Comparison of ENCODE assay signal across 28 cellular contexts in genomic region chr6:87630746-87631145, GRCh38. TPM values are rescaled to one million over a fixed set of nuclear protein-coding genes. Genes with fewer than 3 reads are reported as not detected.
DNase-seq lines count a peak whose midpoint lies in the region; ATAC-seq, FAIRE-seq and TF ChIP-seq lines count a peak whose summit lies in the region.
"Had no signal": no experiment of that assay in that cellular context is flagged by ENCODE, and none has a peak within 500 bp of the region (broad histone marks: within the 10 kb centered on the region; RNA-seq: fewer than 3 reads in every experiment).

No MANE protein-coding gene starts in this region.

- H3K4me1 ChIP-seq in adipocyte (ENCODE audit: control insufficient read depth, insufficient read depth, low read length) (peaks cover 31% of the 10 kb centered on the region), astrocyte (ENCODE audit: insufficient read depth, low read length) (no peaks in the 10 kb centered on the region), left lung (peaks cover 0 to 4% of the 10 kb centered on the region in 2 donors), aorta (ENCODE audit: control insufficient read depth in 1 of 2, insufficient read depth in 2 of 2, low read length in 2 of 2) (no peaks in the 10 kb centered on the region)
- H3K4me1 ChIP-seq: BE2C, BLaER1 had no signal

- no peaks in the 10 kb centered on the region for H3K79me2 ChIP-seq in astrocyte (ENCODE audit: insufficient read depth, low read length)

- H3K4me2 ChIP-seq in astrocyte (ENCODE audit: low read length): no peak overlapping the region
- H3K4me2 ChIP-seq: BLaER1 had no signal

- DNase-seq in HFFc6 (no peak), adipocyte (ENCODE audit: low read depth) (no peak), astrocyte (ENCODE audit: low read depth) (no peak), left lung (no peak), aorta (no peak)
- DNase-seq: 8988T; ACHN; BE2C; C1 segment of cervical spinal cord; CD4-positive, alpha-beta memory T cell; CD4-positive, CD25-positive, alpha-beta regulatory T cell; CD8-positive, alpha-beta memory T cell; COR-L47; DMS 273 treated with DMSO at 0.1 percent for 48 hours; DMS153; DMS53; DMS79; DND-41; GDM1 had no signal

- H3K27me3 ChIP-seq in adipocyte (replicated peaks; ENCODE audit: control insufficient read depth, insufficient read depth, low read length) (no peaks in the 10 kb centered on the region), astrocyte (ENCODE audit: insufficient read depth, low read length) (no peaks in the 10 kb centered on the region), left lung (no peaks in the 10 kb centered on the region), aorta (ENCODE audit: control insufficient read depth in 1 of 2, insufficient read depth in 2 of 2, low read length in 1 of 2) (no peaks in the 10 kb centered on the region)
- H3K27me3 ChIP-seq: BE2C, BLaER1 had no signal

- H3K4me3 Mint-ChIP-seq in HFFc6 (no peak overlapping the region), astrocyte (ENCODE audit: unreplicated experiment) (no peak overlapping the region)
- H3K4me3 Mint-ChIP-seq: CD14-positive monocyte; CD4-positive, CD25-positive, alpha-beta regulatory T cell; CD8-positive, alpha-beta memory T cell had no signal

- peak; percentile 36 for ATAC-seq in left lung
- no peak for ATAC-seq in HG03280 (IDR thresholded peaks at IDR 0.05; ENCODE audit: unreplicated experiment)
- ATAC-seq in HG03097 (IDR thresholded peaks at IDR 0.05; ENCODE audit: low FRiP score, unreplicated experiment): no peak
- ATAC-seq in aorta (ENCODE audit: low FRiP score): no peak
- ATAC-seq: GM12878 had no signal

- peak overlapping the region; percentile 47 for H3K9ac ChIP-seq in adipocyte (ENCODE audit: low read length)
- H3K9ac ChIP-seq in astrocyte (ENCODE audit: low read length): no peak overlapping the region
- H3K9ac ChIP-seq: BLaER1 had no signal

- no peaks in the 10 kb centered on the region for H3K27me3 Mint-ChIP-seq in HFFc6 (ENCODE audit: insufficient read depth)
- H3K27me3 Mint-ChIP-seq in astrocyte (ENCODE audit: low read depth, unreplicated experiment): no peaks in the 10 kb centered on the region
- H3K27me3 Mint-ChIP-seq: CD4-positive, alpha-beta memory T cell; CD4-positive, CD25-positive, alpha-beta regulatory T cell; CD8-positive, alpha-beta memory T cell had no signal

- 100% methylated on average over 1 of the region's 1 CpG for WGBS in aorta, 2 donors

- intact Hi-C loops in left lung (cut with DNase I) (no loop called here), aorta (cut with DNase I) (no loop called here)

- TF ChIP-seq CTCF in HFFc6 (IDR thresholded peaks at IDR 0.05) (no peak), astrocyte (IDR thresholded peaks at IDR 0.05; ENCODE audit: insufficient read depth, low read depth, low read length) (no peak), left lung (IDR thresholded peaks at IDR 0.05) (no peak)

- no peaks in the 10 kb centered on the region for H3K9me3 Mint-ChIP-seq in HFFc6
- H3K9me3 Mint-ChIP-seq in astrocyte (ENCODE audit: unreplicated experiment): no peaks in the 10 kb centered on the region
- H3K9me3 Mint-ChIP-seq: CD14-positive monocyte; CD4-positive, alpha-beta memory T cell; CD8-positive, alpha-beta memory T cell had no signal

- H3K27ac ChIP-seq in astrocyte (ENCODE audit: low read depth, low read length) (no peak overlapping the region), left lung (no peak overlapping the region), aorta (ENCODE audit: low read depth in 1 of 2, low read length in 2 of 2) (no peak overlapping the region)
- H3K27ac ChIP-seq: BLaER1 had no signal

- no peak overlapping the region for H2AFZ ChIP-seq in astrocyte (ENCODE audit: low read depth, low read length)

- H3K36me3 Mint-ChIP-seq in HFFc6 (ENCODE audit: low read depth) (peaks cover 6% of the 10 kb centered on the region; the same call in 1 of the 2 replicates), astrocyte (ENCODE audit: low read depth, unreplicated experiment) (no peaks in the 10 kb centered on the region)

- H3K27ac Mint-ChIP-seq in HFFc6: peak overlapping the region; percentile 18; the same call in 1 of the 2 replicates
- peak overlapping the region; percentile 12 for H3K27ac Mint-ChIP-seq in astrocyte (ENCODE audit: unreplicated experiment)
- H3K27ac Mint-ChIP-seq: CD14-positive monocyte; CD4-positive, alpha-beta memory T cell; CD4-positive, CD25-positive, alpha-beta regulatory T cell had no signal

- no peaks in the 10 kb centered on the region for H4K20me1 ChIP-seq in astrocyte (ENCODE audit: insufficient read depth, low read length)
- H4K20me1 ChIP-seq: BLaER1 had no signal

- H3K36me3 ChIP-seq in adipocyte (ENCODE audit: control insufficient read depth, insufficient read depth, low read length, severe bottlenecking): peaks cover 16% of the 10 kb centered on the region
- peaks cover 13% of the 10 kb centered on the region for H3K36me3 ChIP-seq in astrocyte (ENCODE audit: insufficient read depth, low read length)
- peaks cover 0 to 18% of the 10 kb centered on the region in 2 donors for H3K36me3 ChIP-seq in left lung
- H3K36me3 ChIP-seq in aorta (ENCODE audit: control insufficient read depth in 1 of 2, insufficient read depth in 2 of 2, low read length in 1 of 2): peaks cover 0 to 3% of the 10 kb centered on the region in 2 donors

- no peak for FAIRE-seq in astrocyte (lab: Jason Lieb, UNC)
- FAIRE-seq: A204.1, GM12878, GM12892, GM18507, GM19239 had no signal

- H3K4me1 Mint-ChIP-seq in HFFc6 (ENCODE audit: low read depth): peaks cover 19% of the 10 kb centered on the region
- H3K4me1 Mint-ChIP-seq in astrocyte (ENCODE audit: low read depth, unreplicated experiment): peaks cover 6% of the 10 kb centered on the region
- H3K4me1 Mint-ChIP-seq: CD8-positive, alpha-beta memory T cell had no signal

- H3K4me3 ChIP-seq in adipocyte (ENCODE audit: low read length) (peak overlapping the region; percentile 45), astrocyte (ENCODE audit: insufficient read depth, low read depth, low read length) (no peak overlapping the region), left lung (no peak overlapping the region), aorta (ENCODE audit: low read length in 2 of 2) (no peak overlapping the region)
- H3K4me3 ChIP-seq: BLaER1, GM12878 had no signal

- no peaks in the 10 kb centered on the region for H3K9me3 ChIP-seq in adipocyte (ENCODE audit: control insufficient read depth, low read length)
- no peaks in the 10 kb centered on the region for H3K9me3 ChIP-seq in astrocyte (ENCODE audit: insufficient read depth, low read depth, low read length)
- no peaks in the 10 kb centered on the region for H3K9me3 ChIP-seq in left lung
- H3K9me3 ChIP-seq in aorta (ENCODE audit: control insufficient read depth, low read length): no peaks in the 10 kb centered on the region
- H3K9me3 ChIP-seq: BE2C, BLaER1 had no signal

RNA-seq across cellular contexts. Expression of gene ORC3, which starts 40.8 kb away (rescaled TPM):
- total RNA-seq in HFFc6 (2021; fragmentation: NEBNext Ultra II Directional; extraction: Animal tissue kit (Norgen Biotek cat#: 25700)): 10 to 100 TPM; 26.7 to 35.1 (median 29.7) TPM
- 23.1 and 23.7 TPM in 2 replicates for total RNA-seq in astrocyte
- total RNA-seq in left lung: 10 to 100 TPM; 19.3 to 23.3 TPM
- total RNA-seq in aorta: 10 to 100 TPM; 16.5 to 22.4 TPM
- polyA plus RNA-seq in aorta: 10 to 100 TPM in 1 of 2 donors, 1 to 10 TPM in 1; 6.8 to 11.3 TPM

RNA-seq across cellular contexts. Expression of gene RARS2, which starts 41.0 kb away (rescaled TPM):
- 10 to 100 TPM; 48.3 to 62.0 (median 58.3) TPM for total RNA-seq in HFFc6 (2021; fragmentation: NEBNext Ultra II Directional; extraction: Animal tissue kit (Norgen Biotek cat#: 25700))
- total RNA-seq in astrocyte (48.3 and 48.9 TPM in 2 replicates), left lung (10 to 100 TPM; 31.1 to 33.3 TPM), aorta (10 to 100 TPM; 36.1 to 38.2 TPM)
- 10 to 100 TPM; 23.5 to 26.3 TPM for polyA plus RNA-seq in aorta
